28 cellular contexts compared by ENCODE assay signal in genomic region chr3:97956051-97956450, GRCh38.
"Had no signal": no experiment of that assay in that cellular context is flagged by ENCODE, and none has a peak within 500 bp of the region (broad histone marks: within the 10 kb centered on the region; RNA-seq: fewer than 3 reads in every experiment).

No MANE protein-coding gene starts in this region.

- H3K27me3 ChIP-seq: esophagus muscularis mucosa, neural progenitor cell, right atrium auricular region, suprapubic skin, tibial artery, upper lobe of right lung, uterus had no signal

- H3K79me2 ChIP-seq: parathyroid adenoma had no signal

- H3K4me3 ChIP-seq: coronary artery, esophagus muscularis mucosa, neural progenitor cell, right atrium auricular region, smooth muscle cell, suprapubic skin, tibial artery, upper lobe of right lung, uterus had no signal

- H3K4me1 Mint-ChIP-seq: neural progenitor cell had no signal

- H2AFZ ChIP-seq: neural progenitor cell, parathyroid adenoma had no signal

- H3K4me3 Mint-ChIP-seq: mesothelial cell of epicardium; naive thymus-derived CD4-positive, alpha-beta T cell; nephron; neural progenitor cell; stimulated activated naive CD8-positive, alpha-beta T cell treated with anti-CD3 and anti-CD28 coated beads, Interleukin-15, amount 100 ng/mL, for 72 hours had no signal

- H3K36me3 ChIP-seq: neural progenitor cell, uterus had no signal

- H3K4me1 ChIP-seq: neural progenitor cell, parathyroid adenoma, right atrium auricular region, tibial artery, upper lobe of right lung, uterus had no signal

- H3K27ac Mint-ChIP-seq: mesothelial cell of epicardium, nephron, neural progenitor cell, progenitor cell of endocrine pancreas had no signal

- DNase-seq: dermis blood vessel endothelial cell; effector memory CD4-positive, alpha-beta T cell; foreskin melanocyte; mesenchymal stem cell; naive thymus-derived CD4-positive, alpha-beta T cell; stimulated activated CD4-positive, alpha-beta T cell treated with anti-CD3 and anti-CD28 coated beads, Interleukin-12 subunit alpha, Interleukin-12 subunit beta, amount 100 ng/mL, for 4 hours; stimulated activated CD4-positive, alpha-beta T cell treated with anti-CD3 and anti-CD28 coated beads, Interleukin-1b, Interleukin-23, amount 100 ng/mL, for 48 hours; stimulated activated CD4-positive, alpha-beta T cell treated with anti-CD3 and anti-CD28 coated beads, Interleukin-4, amount 100 ng/mL, for 1 hour; stimulated activated CD8-positive, alpha-beta memory T cell treated with anti-CD3 and anti-CD28 coated beads, Interleukin-4, amount 100 ng/mL, for 48 hours; stimulated activated naive CD4-positive, alpha-beta T cell; stimulated activated naive CD8-positive, alpha-beta T cell treated with anti-CD3 and anti-CD28 coated beads, Interleukin-15, amount 100 ng/mL, for 72 hours; tibial artery; upper lobe of right lung; uterus had no signal

- H3K27me3 Mint-ChIP-seq: naive thymus-derived CD4-positive, alpha-beta T cell; stimulated activated naive CD8-positive, alpha-beta T cell treated with anti-CD3 and anti-CD28 coated beads, Interleukin-15, amount 100 ng/mL, for 72 hours had no signal

- FAIRE-seq: endothelial cell of umbilical vein, keratinocyte had no signal

- H3K9me3 Mint-ChIP-seq: mesothelial cell of epicardium; naive thymus-derived CD4-positive, alpha-beta T cell; nephron; neural progenitor cell; stimulated activated naive CD8-positive, alpha-beta T cell treated with anti-CD3 and anti-CD28 coated beads, Interleukin-15, amount 100 ng/mL, for 72 hours had no signal

- H3K36me3 Mint-ChIP-seq: neural progenitor cell had no signal

- H3K9me3 ChIP-seq: esophagus muscularis mucosa, right atrium auricular region, suprapubic skin, tibial artery, upper lobe of right lung, uterus had no signal

- ATAC-seq: left lobe of liver; naive thymus-derived CD4-positive, alpha-beta T cell; sciatic nerve; stimulated activated naive CD8-positive, alpha-beta T cell treated with anti-CD3 and anti-CD28 coated beads, Interleukin-15, amount 100 ng/mL, for 72 hours; upper lobe of right lung had no signal

- H3K27ac ChIP-seq: coronary artery, esophagus muscularis mucosa, neural progenitor cell, parathyroid adenoma, right atrium auricular region, suprapubic skin, tibial artery, upper lobe of right lung, uterus had no signal

- H3K4me2 ChIP-seq: neural progenitor cell, smooth muscle cell had no signal
